In genomic region chr15:76988874-76989780, GRCh38 we compare ENCODE assay signal across 10 cellular contexts. TPM values are rescaled to one million over a fixed set of nuclear protein-coding genes. Genes with fewer than 3 reads are reported as not detected.
A peak's percentile ranks its signal among the peaks of the same experiment; 100 is the strongest.
DNase-seq lines count a peak whose midpoint lies in the region; ATAC-seq and TF ChIP-seq lines count a peak whose summit lies in the region.
"Had no signal": no experiment of that assay in that cellular context is flagged by ENCODE, and none has a peak within 500 bp of the region (broad histone marks: within the 10 kb centered on the region; RNA-seq: fewer than 3 reads in every experiment).

No MANE protein-coding gene starts in this region.

- peak overlapping the region; percentile 88 for H3K4me2 ChIP-seq in BLaER1

- H3K36me3 ChIP-seq in BLaER1, result no peaks in the 10 kb centered on the region

- H3K4me1 Mint-ChIP-seq in WTC11, result peaks cover 9% of the 10 kb centered on the region

- H3K27me3 ChIP-seq in BLaER1 (no peaks in the 10 kb centered on the region), right cardiac atrium (ENCODE audit: control insufficient read depth, insufficient read depth) (no peaks in the 10 kb centered on the region)

- 0 out of 2 replicates have a peak overlapping the region, but pooled peaks have one; percentile 28 for H3K4me3 ChIP-seq in BLaER1
- H3K4me3 ChIP-seq in right cardiac atrium (ENCODE audit: low read length), result no peak overlapping the region

- no peak overlapping the region for H3K27ac Mint-ChIP-seq in WTC11

- intact Hi-C loops in right cardiac atrium (cut with DNase I), result no loop called here

- no peaks in the 10 kb centered on the region for H3K9me3 ChIP-seq in BLaER1
- H3K9me3 ChIP-seq in right cardiac atrium (ENCODE audit: control insufficient read depth, low read length), result no peaks in the 10 kb centered on the region

- H3K4me1 ChIP-seq in BLaER1 (peaks cover 65% of the 10 kb centered on the region), right cardiac atrium (ENCODE audit: control insufficient read depth, insufficient read depth, low read length) (peaks cover 3% of the 10 kb centered on the region)
- H3K4me1 ChIP-seq: parathyroid adenoma had no signal

- H3K36me3 Mint-ChIP-seq in WTC11, result no peaks in the 10 kb centered on the region

- H3K9me3 Mint-ChIP-seq in WTC11, result no peaks in the 10 kb centered on the region

- H3K27ac ChIP-seq in BLaER1 (peak overlapping the region; percentile 84), right cardiac atrium (ENCODE audit: low read length) (peak overlapping the region; percentile 33)
- H3K27ac ChIP-seq: parathyroid adenoma had no signal

- POLR2A ChIA-PET in WTC11 (lab: Charles Lee), result no interaction called here

- WGBS in right cardiac atrium, result 68% methylated on average over 12 of the region's 12 CpGs

- peak; percentile 6 for ATAC-seq in GM19438 (IDR thresholded peaks at IDR 0.05; ENCODE audit: low read depth, unreplicated experiment)
- ATAC-seq in WTC11, result peak; percentile 29
- ATAC-seq in right cardiac atrium, result peak; percentile 61 to 80
- no peak for ATAC-seq in GM21360 (IDR thresholded peaks at IDR 0.05; ENCODE audit: unreplicated experiment)

- DNase-seq in WTC11 (ENCODE audit: low spot score) (peak; percentile 7), right cardiac atrium (peak in 1 of 3 donors; percentile 34), NCI-H226 (no peak), SIG-M5 treated with dmso at 0.1 percent for 504 hours (lab: John Stamatoyannopoulos, UW; ENCODE audit: unreplicated experiment) (no peak), DMS79 treated with DMSO at 0.1 percent for 48 hours (lab: John Stamatoyannopoulos, UW) (no peak)

- no peaks in the 10 kb centered on the region for H4K20me1 ChIP-seq in BLaER1

- CTCF ChIA-PET in WTC11 (lab: Charles Lee), result interaction anchor here (1.1 to 2.8 kb wide), 3 partner anchors 16 to 554 kb away, joined by 3 to 20 read pairs (median 4); no protein-coding TSS in a partner anchor

- no peak overlapping the region for H3K4me3 Mint-ChIP-seq in WTC11

- TF ChIP-seq CTCF in WTC11 (IDR thresholded peaks at IDR 0.05), result no peak

- H3K9ac ChIP-seq in BLaER1, result peak overlapping the region; percentile 77
- H3K9ac ChIP-seq: parathyroid adenoma had no signal

- H3K27me3 Mint-ChIP-seq in WTC11 (ENCODE audit: low read depth), result no peaks in the 10 kb centered on the region; the same call in 1 of the 2 replicates

TF ChIP-seq in WTC11, 78 proteins besides CTCF, POLR2A, EP300 and RAD21:
- TF ChIP-seq OVOL2 (CRISPR knock-in tag; IDR thresholded peaks at IDR 0.05; ENCODE audit: borderline replicate concordance), result no peak
- TF ChIP-seq RELA (CRISPR knock-in tag; IDR thresholded peaks at IDR 0.05; ENCODE audit: borderline replicate concordance), result no peak
- TF ChIP-seq, protein P1, sequence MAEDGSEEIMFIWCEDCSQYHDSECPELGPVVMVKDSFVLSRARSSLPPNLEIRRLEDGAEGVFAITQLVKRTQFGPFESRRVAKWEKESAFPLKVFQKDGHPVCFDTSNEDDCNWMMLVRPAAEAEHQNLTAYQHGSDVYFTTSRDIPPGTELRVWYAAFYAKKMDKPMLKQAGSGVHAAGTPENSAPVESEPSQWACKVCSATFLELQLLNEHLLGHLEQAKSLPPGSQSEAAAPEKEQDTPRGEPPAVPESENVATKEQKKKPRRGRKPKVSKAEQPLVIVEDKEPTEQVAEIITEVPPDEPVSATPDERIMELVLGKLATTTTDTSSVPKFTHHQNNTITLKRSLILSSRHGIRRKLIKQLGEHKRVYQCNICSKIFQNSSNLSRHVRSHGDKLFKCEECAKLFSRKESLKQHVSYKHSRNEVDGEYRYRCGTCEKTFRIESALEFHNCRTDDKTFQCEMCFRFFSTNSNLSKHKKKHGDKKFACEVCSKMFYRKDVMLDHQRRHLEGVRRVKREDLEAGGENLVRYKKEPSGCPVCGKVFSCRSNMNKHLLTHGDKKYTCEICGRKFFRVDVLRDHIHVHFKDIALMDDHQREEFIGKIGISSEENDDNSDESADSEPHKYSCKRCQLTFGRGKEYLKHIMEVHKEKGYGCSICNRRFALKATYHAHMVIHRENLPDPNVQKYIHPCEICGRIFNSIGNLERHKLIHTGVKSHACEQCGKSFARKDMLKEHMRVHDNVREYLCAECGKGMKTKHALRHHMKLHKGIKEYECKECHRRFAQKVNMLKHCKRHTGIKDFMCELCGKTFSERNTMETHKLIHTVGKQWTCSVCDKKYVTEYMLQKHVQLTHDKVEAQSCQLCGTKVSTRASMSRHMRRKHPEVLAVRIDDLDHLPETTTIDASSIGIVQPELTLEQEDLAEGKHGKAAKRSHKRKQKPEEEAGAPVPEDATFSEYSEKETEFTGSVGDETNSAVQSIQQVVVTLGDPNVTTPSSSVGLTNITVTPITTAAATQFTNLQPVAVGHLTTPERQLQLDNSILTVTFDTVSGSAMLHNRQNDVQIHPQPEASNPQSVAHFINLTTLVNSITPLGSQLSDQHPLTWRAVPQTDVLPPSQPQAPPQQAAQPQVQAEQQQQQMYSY (CRISPR knock-in tag; IDR thresholded peaks at IDR 0.05), result no peak
- no peak for TF ChIP-seq GRHL2 (CRISPR knock-in tag; IDR thresholded peaks at IDR 0.05; ENCODE audit: insufficient replicate concordance, severe bottlenecking)
- TF ChIP-seq, protein P2, sequence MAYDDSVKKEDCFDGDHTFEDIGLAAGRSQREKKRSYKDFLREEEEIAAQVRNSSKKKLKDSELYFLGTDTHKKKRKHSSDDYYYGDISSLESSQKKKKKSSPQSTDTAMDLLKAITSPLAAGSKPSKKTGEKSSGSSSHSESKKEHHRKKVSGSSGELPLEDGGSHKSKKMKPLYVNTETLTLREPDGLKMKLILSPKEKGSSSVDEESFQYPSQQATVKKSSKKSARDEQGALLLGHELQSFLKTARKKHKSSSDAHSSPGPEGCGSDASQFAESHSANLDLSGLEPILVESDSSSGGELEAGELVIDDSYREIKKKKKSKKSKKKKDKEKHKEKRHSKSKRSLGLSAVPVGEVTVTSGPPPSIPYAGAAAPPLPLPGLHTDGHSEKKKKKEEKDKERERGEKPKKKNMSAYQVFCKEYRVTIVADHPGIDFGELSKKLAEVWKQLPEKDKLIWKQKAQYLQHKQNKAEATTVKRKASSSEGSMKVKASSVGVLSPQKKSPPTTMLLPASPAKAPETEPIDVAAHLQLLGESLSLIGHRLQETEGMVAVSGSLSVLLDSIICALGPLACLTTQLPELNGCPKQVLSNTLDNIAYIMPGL (CRISPR knock-in tag; IDR thresholded peaks at IDR 0.05), result no peak
- TF ChIP-seq, protein P3, sequence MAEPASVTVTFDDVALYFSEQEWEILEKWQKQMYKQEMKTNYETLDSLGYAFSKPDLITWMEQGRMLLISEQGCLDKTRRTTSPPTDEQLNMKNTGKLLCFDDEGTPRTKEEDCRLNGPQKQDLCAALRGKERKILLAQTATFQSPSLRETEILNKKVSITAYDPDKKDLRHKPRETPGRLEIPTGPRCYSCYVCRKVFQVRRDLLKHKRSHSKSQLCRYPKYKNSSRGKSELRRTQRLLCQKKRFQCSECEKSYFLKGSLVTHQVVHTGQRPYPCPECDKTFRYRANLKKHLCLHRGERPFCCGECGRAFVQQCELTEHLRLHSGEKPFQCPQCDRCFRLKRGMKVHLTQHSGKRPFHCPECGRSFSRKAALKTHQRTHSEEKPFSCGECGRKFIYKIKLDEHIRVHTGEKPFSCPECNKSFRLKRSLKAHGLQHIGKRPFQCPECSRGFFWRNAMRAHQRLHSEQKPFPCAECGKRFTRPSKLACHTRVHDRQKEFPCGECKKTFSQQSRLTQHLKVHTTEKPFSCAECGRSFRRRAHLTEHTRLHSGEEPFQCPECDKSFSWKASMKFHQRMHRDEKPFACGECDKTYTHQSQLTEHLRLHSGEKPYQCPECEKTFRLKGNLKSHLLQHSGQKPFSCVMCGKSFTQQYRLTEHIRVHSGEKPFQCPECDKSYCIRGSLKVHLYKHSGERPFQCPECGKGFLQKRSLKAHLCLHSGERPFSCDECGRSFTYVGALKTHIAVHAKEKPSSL (CRISPR knock-in tag; conservative IDR thresholded peaks at IDR 0.05), result no peak
- TF ChIP-seq RORB (CRISPR knock-in tag; IDR thresholded peaks at IDR 0.05), result no peak
- no peak for TF ChIP-seq ZNF121 (CRISPR knock-in tag; IDR thresholded peaks at IDR 0.05)
- TF ChIP-seq, protein P4, sequence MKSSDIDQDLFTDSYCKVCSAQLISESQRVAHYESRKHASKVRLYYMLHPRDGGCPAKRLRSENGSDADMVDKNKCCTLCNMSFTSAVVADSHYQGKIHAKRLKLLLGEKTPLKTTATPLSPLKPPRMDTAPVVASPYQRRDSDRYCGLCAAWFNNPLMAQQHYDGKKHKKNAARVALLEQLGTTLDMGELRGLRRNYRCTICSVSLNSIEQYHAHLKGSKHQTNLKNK (CRISPR knock-in tag; IDR thresholded peaks at IDR 0.05), result no peak
TF ChIP-seq in WTC11: peak in this region for 0.

RNA-seq across cellular contexts. Expression of gene PSTPIP1, which starts 5.8 kb away (rescaled TPM):
- 1.3 to 1.6 TPM (median 1.5 TPM) in 3 replicates for total RNA-seq in WTC11 (2021)
- 1 to 10 TPM; 2.9 to 6.0 (median 5.5) TPM for total RNA-seq in right cardiac atrium
- polyA plus RNA-seq in right cardiac atrium, result 1.9 TPM
- total RNA-seq: NCI-H460 had no signal

RNA-seq across cellular contexts. Expression of gene RCN2, which starts 57.6 kb away (rescaled TPM):
- total RNA-seq in WTC11 (2021) (102 to 112 TPM (median 103 TPM) in 3 replicates), right cardiac atrium (10 to 100 TPM; 25.1 to 36.0 (median 29.5) TPM)
- 31.7 TPM for polyA plus RNA-seq in right cardiac atrium
